Comparison of ENCODE assay signal across 2 cellular contexts in genomic region chr4:26441771-26442170, GRCh38.
TF ChIP-seq lines count a peak whose summit lies in the region.

No MANE protein-coding gene starts in this region.

TF ChIP-seq in HepG2, 621 proteins besides CTCF, POLR2A, EP300 and RAD21:
- TF ChIP-seq, protein P1, sequence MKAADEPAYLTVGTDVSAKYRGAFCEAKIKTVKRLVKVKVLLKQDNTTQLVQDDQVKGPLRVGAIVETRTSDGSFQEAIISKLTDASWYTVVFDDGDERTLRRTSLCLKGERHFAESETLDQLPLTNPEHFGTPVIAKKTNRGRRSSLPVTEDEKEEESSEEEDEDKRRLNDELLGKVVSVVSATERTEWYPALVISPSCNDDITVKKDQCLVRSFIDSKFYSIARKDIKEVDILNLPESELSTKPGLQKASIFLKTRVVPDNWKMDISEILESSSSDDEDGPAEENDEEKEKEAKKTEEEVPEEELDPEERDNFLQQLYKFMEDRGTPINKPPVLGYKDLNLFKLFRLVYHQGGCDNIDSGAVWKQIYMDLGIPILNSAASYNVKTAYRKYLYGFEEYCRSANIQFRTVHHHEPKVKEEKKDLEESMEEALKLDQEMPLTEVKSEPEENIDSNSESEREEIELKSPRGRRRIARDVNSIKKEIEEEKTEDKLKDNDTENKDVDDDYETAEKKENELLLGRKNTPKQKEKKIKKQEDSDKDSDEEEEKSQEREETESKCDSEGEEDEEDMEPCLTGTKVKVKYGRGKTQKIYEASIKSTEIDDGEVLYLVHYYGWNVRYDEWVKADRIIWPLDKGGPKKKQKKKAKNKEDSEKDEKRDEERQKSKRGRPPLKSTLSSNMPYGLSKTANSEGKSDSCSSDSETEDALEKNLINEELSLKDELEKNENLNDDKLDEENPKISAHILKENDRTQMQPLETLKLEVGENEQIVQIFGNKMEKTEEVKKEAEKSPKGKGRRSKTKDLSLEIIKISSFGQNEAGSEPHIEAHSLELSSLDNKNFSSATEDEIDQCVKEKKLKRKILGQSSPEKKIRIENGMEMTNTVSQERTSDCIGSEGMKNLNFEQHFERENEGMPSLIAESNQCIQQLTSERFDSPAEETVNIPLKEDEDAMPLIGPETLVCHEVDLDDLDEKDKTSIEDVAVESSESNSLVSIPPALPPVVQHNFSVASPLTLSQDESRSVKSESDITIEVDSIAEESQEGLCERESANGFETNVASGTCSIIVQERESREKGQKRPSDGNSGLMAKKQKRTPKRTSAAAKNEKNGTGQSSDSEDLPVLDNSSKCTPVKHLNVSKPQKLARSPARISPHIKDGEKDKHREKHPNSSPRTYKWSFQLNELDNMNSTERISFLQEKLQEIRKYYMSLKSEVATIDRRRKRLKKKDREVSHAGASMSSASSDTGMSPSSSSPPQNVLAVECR (CRISPR knock-in tag; IDR thresholded peaks at IDR 0.05; ENCODE audit: borderline replicate concordance), result no peak
- TF ChIP-seq ZBTB21 (CRISPR knock-in tag; IDR thresholded peaks at IDR 0.05) (no peak), ZNF263 (CRISPR knock-in tag; IDR thresholded peaks at IDR 0.05) (peak; percentile 61; the same call in 1 of the 2 replicates)
TF ChIP-seq in HepG2: peak in this region for 1.

TF ChIP-seq in K562, 482 proteins besides CTCF, POLR2A, EP300 and RAD21:
- TF ChIP-seq, protein P2, sequence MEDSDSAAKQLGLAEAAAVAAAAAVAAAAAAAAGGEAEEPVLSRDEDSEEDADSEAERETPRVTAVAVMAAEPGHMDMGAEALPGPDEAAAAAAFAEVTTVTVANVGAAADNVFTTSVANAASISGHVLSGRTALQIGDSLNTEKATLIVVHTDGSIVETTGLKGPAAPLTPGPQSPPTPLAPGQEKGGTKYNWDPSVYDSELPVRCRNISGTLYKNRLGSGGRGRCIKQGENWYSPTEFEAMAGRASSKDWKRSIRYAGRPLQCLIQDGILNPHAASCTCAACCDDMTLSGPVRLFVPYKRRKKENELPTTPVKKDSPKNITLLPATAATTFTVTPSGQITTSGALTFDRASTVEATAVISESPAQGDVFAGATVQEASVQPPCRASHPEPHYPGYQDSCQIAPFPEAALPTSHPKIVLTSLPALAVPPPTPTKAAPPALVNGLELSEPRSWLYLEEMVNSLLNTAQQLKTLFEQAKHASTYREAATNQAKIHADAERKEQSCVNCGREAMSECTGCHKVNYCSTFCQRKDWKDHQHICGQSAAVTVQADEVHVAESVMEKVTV (CRISPR knock-in tag; IDR thresholded peaks at IDR 0.05), result no peak
- TF ChIP-seq SMAD3 (CRISPR knock-in tag; conservative IDR thresholded peaks at IDR 0.05), result no peak
- TF ChIP-seq ZNF140 (CRISPR knock-in tag; IDR thresholded peaks at IDR 0.05), result no peak
- TF ChIP-seq DIDO1 (tag; IDR thresholded peaks at IDR 0.05; ENCODE audit: low read depth), result no peak
- TF ChIP-seq ZNF263 (CRISPR knock-in tag; IDR thresholded peaks at IDR 0.05; ENCODE audit: borderline replicate concordance), result peak; percentile 83
- TF ChIP-seq ERF (CRISPR knock-in tag; IDR thresholded peaks at IDR 0.05), result no peak
- no peak for TF ChIP-seq EWSR1 (IDR thresholded peaks at IDR 0.05; ENCODE audit: borderline replicate concordance, low read depth, partially characterized antibody)
- no peak for TF ChIP-seq HNRNPK (IDR thresholded peaks at IDR 0.05; ENCODE audit: low read depth, low read length, poor library complexity, severe bottlenecking)
- no peak for TF ChIP-seq SREBF2 (CRISPR knock-in tag; IDR thresholded peaks at IDR 0.05)
